Comparison of ENCODE assay signal across 8 cellular contexts in genomic region chr1:184754479-184755225, GRCh38. TPM values are rescaled to one million over a fixed set of nuclear protein-coding genes. Genes with fewer than 3 reads are reported as not detected.
A peak's percentile ranks its signal among the peaks of the same experiment; 100 is the strongest.
DNase-seq lines count a peak whose midpoint lies in the region; ATAC-seq and TF ChIP-seq lines count a peak whose summit lies in the region.

EDEM3 (minus strand) TSS chr1:184754858; CDS start chr1:184754646, 212 bp downstream.

- peak within 1 kb of the TSS; percentile 23 for H3K9ac ChIP-seq in neural progenitor cell

- POLR2A ChIA-PET in HEK293T (lab: Yijun Ruan, JAX), result interaction anchor here (0.9 to 1.4 kb wide), 6 partner anchors 15 to 402 kb away, joined by 3 to 6 read pairs (median 4); no protein-coding TSS in a partner anchor

- H3K27me3 Mint-ChIP-seq in neural progenitor cell (ENCODE audit: insufficient read depth, low read depth), result peaks cover 4% of the 10 kb centered on the region

- H3K27ac Mint-ChIP-seq in neural progenitor cell, result no peak within 1 kb of the TSS

- peak; percentile 96 for ATAC-seq in foreskin keratinocyte

- peaks cover 17% of the 10 kb centered on the region for H3K79me2 ChIP-seq in neural progenitor cell (ENCODE audit: low read depth)

- peaks cover 13% of the 10 kb centered on the region for H4K20me1 ChIP-seq in neural progenitor cell (ENCODE audit: low read depth)

- TF ChIP-seq CTCF in foreskin keratinocyte (conservative IDR thresholded peaks at IDR 0.05), result no peak
- TF ChIP-seq CTCF in neural progenitor cell (IDR thresholded peaks at IDR 0.05), result no peak

- H3K9me3 ChIP-seq in neural progenitor cell (ENCODE audit: low read depth), result no peaks in the 10 kb centered on the region

- H3K36me3 Mint-ChIP-seq in neural progenitor cell, result no peaks in the 10 kb centered on the region

- in situ Hi-C loops in SK-MEL-5 (cut with HindIII; ENCODE audit: low pct_unique_long_range_greater_than_20kb, low sequenced_read_pairs), result no loop called here

- H3K9me3 Mint-ChIP-seq in neural progenitor cell, result no peaks in the 10 kb centered on the region

- peaks cover 11% of the 10 kb centered on the region for H3F3A ChIP-seq in neural progenitor cell (ENCODE audit: low read depth)

- peaks cover 20% of the 10 kb centered on the region for H3K4me1 Mint-ChIP-seq in neural progenitor cell

- H3K4me1 ChIP-seq in foreskin keratinocyte, result no peaks in the 10 kb centered on the region
- H3K4me1 ChIP-seq in neural progenitor cell, result peaks cover 14% of the 10 kb centered on the region

- no peaks in the 10 kb centered on the region for H3K36me3 ChIP-seq in neural progenitor cell

- DNase-seq in GF-D8 (lab: John Stamatoyannopoulos, UW) (peak; percentile 99), HEK293T (ENCODE audit: extremely low spot score) (peak; percentile 99), MV-4-11 (lab: John Stamatoyannopoulos, UW) (peak; percentile 99), SK-MEL-5 (ENCODE audit: low read depth, low spot score) (peak; percentile 99), foreskin keratinocyte (peak; percentile 98 to 99), neural progenitor cell (ENCODE audit: low spot score) (peak; percentile 99), stromal cell of bone marrow (ENCODE audit: low read depth) (peak; percentile 100)
- peak; percentile 98 for DNase-seq in activated naive CD4-positive, alpha-beta T cell treated with Interleukin-2 at 50 U/mL for 16 hours

- peak within 1 kb of the TSS; percentile 90 for H3K4me2 ChIP-seq in neural progenitor cell

- CTCF ChIA-PET in HEK293T (lab: Yijun Ruan, JAX), result no interaction called here

- H3K4me3 Mint-ChIP-seq in neural progenitor cell, result peak within 1 kb of the TSS; percentile 92

- H3K4me3 ChIP-seq in neural progenitor cell, result peak within 1 kb of the TSS; percentile 82

- no peaks in the 10 kb centered on the region for H3K27me3 ChIP-seq in foreskin keratinocyte
- peaks cover 16% of the 10 kb centered on the region for H3K27me3 ChIP-seq in neural progenitor cell

- peak within 1 kb of the TSS; percentile 92 for H2AFZ ChIP-seq in neural progenitor cell (replicated peaks)

- peak within 1 kb of the TSS; percentile 72 for H3K27ac ChIP-seq in foreskin keratinocyte
- H3K27ac ChIP-seq in neural progenitor cell, result no peak within 1 kb of the TSS

TF ChIP-seq in HEK293T, 16 proteins besides CTCF, POLR2A, EP300 and RAD21:
- TF ChIP-seq L3MBTL2 (conservative IDR thresholded peaks at IDR 0.05) (0 out of 2 replicates have a peak, but pooled peaks have one; percentile 9), HDGF (IDR thresholded peaks at IDR 0.05; ENCODE audit: borderline replicate concordance) (peak; percentile 79; the same call in 1 of the 2 replicates), ELF4 (IDR thresholded peaks at IDR 0.05) (peak; percentile 96), ZNF384 (IDR thresholded peaks at IDR 0.05) (no peak)

RNA-seq across cellular contexts. Expression of gene EDEM3, which starts in this region (rescaled TPM):
- 23.7 and 25.8 TPM in 2 replicates for total RNA-seq in SK-MEL-5 (2014; rRNA removed; shearing (Covaris generic))
- polyA plus RNA-seq in SK-MEL-5 (2015; cell fraction: cytosol; rRNA removed), result 18.3 TPM in 2 replicates
- polyA plus RNA-seq in SK-MEL-5 (2015; cell fraction: nucleus; rRNA removed), result 36.3 and 40.8 TPM in 2 replicates
- total RNA-seq in foreskin keratinocyte (19.7 and 21.5 TPM in 2 replicates), neural progenitor cell (ENCODE audit: low replicate concordance) (14.7 and 32.9 TPM in 2 replicates)
- 5.7 and 6.9 TPM in 2 replicates for polyA plus RNA-seq in foreskin keratinocyte
